ENCODE assay signal across 9 cellular contexts in genomic region chr2:241036397-241036963, GRCh38. TPM values are rescaled to one million over a fixed set of nuclear protein-coding genes. Genes with fewer than 3 reads are reported as not detected.
DNase-seq lines count a peak whose midpoint lies in the region; ATAC-seq and TF ChIP-seq lines count a peak whose summit lies in the region.
"Had no signal": no experiment of that assay in that cellular context is flagged by ENCODE, and none has a peak within 500 bp of the region (broad histone marks: within the 10 kb centered on the region; RNA-seq: fewer than 3 reads in every experiment).

No MANE protein-coding gene starts in this region.

- H3K27ac ChIP-seq in thyroid gland (peak overlapping the region; percentile 11 to 51 (median 49)), WERI-Rb-1 (no peak overlapping the region)

- ATAC-seq in GM18907 (IDR thresholded peaks at IDR 0.05; ENCODE audit: unreplicated experiment) (peak; percentile 76), HG02981 (IDR thresholded peaks at IDR 0.05; ENCODE audit: unreplicated experiment) (peak; percentile 63), T-helper 17 cell (peak; percentile 71), GM21423 (IDR thresholded peaks at IDR 0.05; ENCODE audit: unreplicated experiment) (no peak)
- ATAC-seq: Panc1 had no signal

- H3K36me3 ChIP-seq in thyroid gland (peaks cover 26 to 51% of the 10 kb centered on the region in 2 donors), WERI-Rb-1 (no peaks in the 10 kb centered on the region)

- H3K27me3 Mint-ChIP-seq in T-helper 17 cell (no peaks in the 10 kb centered on the region), chondrocyte (ENCODE audit: low read depth) (peaks cover 47% of the 10 kb centered on the region)

- TF ChIP-seq POLR2A in thyroid gland (IDR thresholded peaks at IDR 0.05), result peak in 1 of 2 donors; percentile 31

- H3K4me1 ChIP-seq in mononuclear cell (ENCODE audit: insufficient read depth, low read length) (peaks cover 19% of the 10 kb centered on the region), thyroid gland (peaks cover 0 to 8% of the 10 kb centered on the region in 2 donors)

- H3K36me3 Mint-ChIP-seq in T-helper 17 cell (ENCODE audit: low read depth) (peaks cover 3% of the 10 kb centered on the region), chondrocyte (ENCODE audit: low read depth) (no peaks in the 10 kb centered on the region)

- intact Hi-C loops in thyroid gland (cut with DNase I), result no loop called here

- TF ChIP-seq CTCF in chondrocyte (IDR thresholded peaks at IDR 0.05), result no peak
- no peak for TF ChIP-seq CTCF in thyroid gland (IDR thresholded peaks at IDR 0.05)
- no peak for TF ChIP-seq CTCF in WERI-Rb-1 (IDR thresholded peaks at IDR 0.05; ENCODE audit: low read depth, low read length)

- peak; percentile 47 to 52 (median 51) for DNase-seq in T-helper 17 cell
- DNase-seq in chondrocyte (ENCODE audit: low spot score), result no peak
- DNase-seq in thyroid gland, result peak; percentile 83 to 86
- no peak for DNase-seq in WERI-Rb-1

- H3K4me3 Mint-ChIP-seq in T-helper 17 cell (peak overlapping the region; percentile 86), chondrocyte (ENCODE audit: unreplicated experiment) (peak overlapping the region; percentile 25)

- no peaks in the 10 kb centered on the region for H3K9me3 Mint-ChIP-seq in chondrocyte (ENCODE audit: low read depth)

- H3K9me3 ChIP-seq in T-helper 17 cell (ENCODE audit: control insufficient read depth, low read length, poor library complexity, severe bottlenecking) (no peaks in the 10 kb centered on the region), mononuclear cell (ENCODE audit: low read depth, low read length) (no peaks in the 10 kb centered on the region), thyroid gland (no peaks in the 10 kb centered on the region), WERI-Rb-1 (ENCODE audit: severe bottlenecking) (no peaks in the 10 kb centered on the region)

- H3K27ac Mint-ChIP-seq in T-helper 17 cell, result peak overlapping the region; percentile 88
- H3K27ac Mint-ChIP-seq in chondrocyte (ENCODE audit: unreplicated experiment), result no peak overlapping the region

- WGBS in thyroid gland, 2 donors, result 15 to 17% methylated on average over 4 to 16 of the region's 36 CpGs

- H3K4me1 Mint-ChIP-seq in T-helper 17 cell (peaks cover 18% of the 10 kb centered on the region), chondrocyte (ENCODE audit: low read depth) (no peaks in the 10 kb centered on the region)

- peak overlapping the region; percentile 38 for H3K4me3 ChIP-seq in mononuclear cell (ENCODE audit: low read length)
- H3K4me3 ChIP-seq in thyroid gland (replicated peaks in 1 of 3), result peak overlapping the region in 1 of 3 donors; percentile 26
- no peak overlapping the region for H3K4me3 ChIP-seq in WERI-Rb-1 (ENCODE audit: low read depth, low read length)

- H3K27me3 ChIP-seq in mononuclear cell (ENCODE audit: insufficient read depth, low read length), result no peaks in the 10 kb centered on the region
- no peaks in the 10 kb centered on the region for H3K27me3 ChIP-seq in thyroid gland
- H3K27me3 ChIP-seq in WERI-Rb-1 (ENCODE audit: insufficient read depth, low read depth, severe bottlenecking), result no peaks in the 10 kb centered on the region

RNA-seq across cellular contexts. Expression of gene SNED1, which starts 38.1 kb away (rescaled TPM):
- 10 to 100 TPM; 42.0 to 72.1 TPM for total RNA-seq in T-helper 17 cell
- total RNA-seq in chondrocyte, result 1.6 to 2.9 TPM (median 1.9 TPM) in 3 replicates
- total RNA-seq in mononuclear cell, result 8.2 TPM
- total RNA-seq in thyroid gland, result 100 to 1,000 TPM in 1 of 4 donors, 10 to 100 TPM in 3; 47.7 to 122 (median 68.7) TPM

Comparison
In these comparisons a context has a peak if more than half of its experiments do, and no peak if none do; other contexts are left out.
1. DNase-seq: peak in T-helper 17 cell (3 of 3) and thyroid gland (2 of 2); none in chondrocyte (single experiment) and WERI-Rb-1 (single experiment).